In genomic region chr1:47883963-47884362, GRCh38 we compare ENCODE assay signal across 33 cellular contexts.
"Had no signal": no experiment of that assay in that cellular context is flagged by ENCODE, and none has a peak within 500 bp of the region (broad histone marks: within the 10 kb centered on the region; RNA-seq: fewer than 3 reads in every experiment).

No MANE protein-coding gene starts in this region.

- H3K9ac ChIP-seq: KMS-11 had no signal

- H3K36me3 Mint-ChIP-seq: activated naive CD4-positive, alpha-beta T cell treated with anti-CD3 and anti-CD28 coated beads, Interleukin-2, amount 10 ng/mL, durations not matched to agents 7 days and 5 days; activated naive CD8-positive, alpha-beta T cell; brain had no signal

- H2AFZ ChIP-seq: PC-9 had no signal

- H3K4me2 ChIP-seq: KMS-11, PC-9 had no signal

- H3K27ac Mint-ChIP-seq: activated CD4-positive, alpha-beta T cell treated with anti-CD3 and anti-CD28 coated beads for 36 hours; activated CD4-positive, alpha-beta T cell treated with anti-CD3 and anti-CD28 coated beads, Interleukin-2, amount 10 ng/mL, durations not matched to agents 7 days and 5 days; activated CD8-positive, alpha-beta T cell treated with anti-CD3 and anti-CD28 coated beads, Interleukin-2, amount 10 ng/mL, durations not matched to agents 7 days and 5 days; activated naive CD4-positive, alpha-beta T cell treated with anti-CD3 and anti-CD28 coated beads, Interleukin-2, amount 10 ng/mL, durations not matched to agents 7 days and 5 days; activated naive CD8-positive, alpha-beta T cell; activated naive CD8-positive, alpha-beta T cell treated with anti-CD3 and anti-CD28 coated beads, Interleukin-2, amount 50 U/mL, for 24 hours; activated T-cell treated with anti-CD3 and anti-CD28 coated beads, Interleukin-2, amount 50 U/mL, for 24 hours; activated T-helper 2 cell treated with anti-CD3 and anti-CD28 coated beads, Interferon-gamma antibody, Interleukin-2, Interleukin-4, amounts not matched to agents 10 μg/mL and 5 μg/mL and 100 μg/mL, durations not matched to agents 14 hours and 24 hours and 36 hours; T-helper 1 cell treated with Interleukin-12 subunit alpha and Interleukin-12 subunit beta and Interleukin-4 antibody, amounts not matched to agents 30 μg/mL and 1 μg/mL, for 36 hours; T-helper 2 cell treated with Interferon-gamma antibody and Interleukin-4, amounts not matched to agents 5 μg/mL and 100 μg/mL, for 36 hours had no signal

- H3K9me3 Mint-ChIP-seq: activated CD4-positive, alpha-beta T cell treated with anti-CD3 and anti-CD28 coated beads, Interleukin-2, amount 10 ng/mL, durations not matched to agents 7 days and 5 days; activated naive CD4-positive, alpha-beta T cell treated with anti-CD3 and anti-CD28 coated beads, Interleukin-2, amount 10 ng/mL, durations not matched to agents 7 days and 5 days; activated naive CD8-positive, alpha-beta T cell treated with anti-CD3 and anti-CD28 coated beads, Interleukin-2, amount 50 U/mL, for 24 hours; activated T-cell treated with anti-CD3 and anti-CD28 coated beads, Interleukin-2, amount 50 U/mL, for 24 hours; activated T-helper 2 cell treated with anti-CD3 and anti-CD28 coated beads, Interferon-gamma antibody, Interleukin-2, Interleukin-4, amounts not matched to agents 10 μg/mL and 5 μg/mL and 100 μg/mL, durations not matched to agents 14 hours and 24 hours and 36 hours; T-helper 1 cell treated with Interleukin-12 subunit alpha and Interleukin-12 subunit beta and Interleukin-4 antibody, amounts not matched to agents 30 μg/mL and 1 μg/mL, for 36 hours; T-helper 2 cell treated with Interferon-gamma antibody and Interleukin-4, amounts not matched to agents 5 μg/mL and 100 μg/mL, for 36 hours had no signal

- H3K4me3 ChIP-seq: PC-9, SJCRH30, SK-N-MC had no signal

- H3K4me1 Mint-ChIP-seq: activated CD4-positive, alpha-beta T cell treated with anti-CD3 and anti-CD28 coated beads for 36 hours; activated CD4-positive, alpha-beta T cell treated with anti-CD3 and anti-CD28 coated beads, Interleukin-2, amount 10 ng/mL, durations not matched to agents 7 days and 5 days; activated naive CD4-positive, alpha-beta T cell treated with anti-CD3 and anti-CD28 coated beads, Interleukin-2, amount 10 ng/mL, durations not matched to agents 7 days and 5 days; activated naive CD8-positive, alpha-beta T cell treated with anti-CD3 and anti-CD28 coated beads, Interleukin-2, amount 50 U/mL, for 24 hours had no signal

- H3K27me3 ChIP-seq: SJCRH30 had no signal

- H3K36me3 ChIP-seq: SJCRH30 had no signal

- DNase-seq: activated CD4-positive, alpha-beta T cell treated with anti-CD3 and anti-CD28 coated beads for 36 hours; activated CD4-positive, alpha-beta T cell treated with anti-CD3 and anti-CD28 coated beads, Interleukin-2, amount 10 ng/mL, durations not matched to agents 7 days and 5 days; activated CD4-positive, alpha-beta T cell treated with anti-CD3 and anti-CD28 coated beads, Interleukin-2, amount 50 U/mL, for 48 hours; activated CD8-positive, alpha-beta T cell treated with anti-CD3 and anti-CD28 coated beads, Interleukin-2, amount 10 ng/mL, durations not matched to agents 7 days and 5 days; activated naive CD4-positive, alpha-beta T cell treated with anti-CD3 and anti-CD28 coated beads, Interleukin-2, amount 10 ng/mL, durations not matched to agents 7 days and 5 days; activated naive CD8-positive, alpha-beta T cell treated with anti-CD3 and anti-CD28 coated beads, Interleukin-2, amount 50 U/mL, for 24 hours; activated T-cell treated with anti-CD3 and anti-CD28 coated beads, Interleukin-2, amount 50 U/mL, for 24 hours; anterior cingulate cortex; caudate nucleus; cerebellar nuclear complex; MM.1S; MV-4-11; NCI-H1092 treated with DMSO at 0.1 percent for 48 hours; NCI-H1417 treated with DMSO at 0.1 percent for 48 hours; NCI-H187 treated with DMSO at 0.1 percent for 48 hours; NCI-H2081; NCI-H2171 treated with DMSO at 0.1 percent for 48 hours; NCI-H2227 treated with DMSO at 0.1 percent for 48 hours; NCI-H446; NCI-H510A treated with DMSO at 0.1 percent for 48 hours; NCI-H526 treated with DMSO at 0.1 percent for 48 hours; PC-9; Right ventricle myocardium superior; SJCRH30 had no signal

- FAIRE-seq: TTC549 had no signal

- ATAC-seq: activated CD4-positive, alpha-beta T cell treated with anti-CD3 and anti-CD28 coated beads for 36 hours; activated CD4-positive, CD25-positive, alpha-beta regulatory T cell treated with anti-CD3 and anti-CD28 coated beads, Interleukin-2, amount 50 U/mL, for 24 hours; activated CD8-positive, alpha-beta T cell treated with anti-CD3 and anti-CD28 coated beads, Interleukin-2, amount 10 ng/mL, durations not matched to agents 7 days and 5 days; activated naive CD8-positive, alpha-beta T cell treated with anti-CD3 and anti-CD28 coated beads, Interleukin-2, amount 50 U/mL, for 24 hours had no signal

- H3K27ac ChIP-seq: KMS-11, PC-9, SJCRH30, SK-N-MC had no signal

- H3K4me3 Mint-ChIP-seq: activated CD4-positive, alpha-beta T cell treated with anti-CD3 and anti-CD28 coated beads for 36 hours; activated CD4-positive, alpha-beta T cell treated with anti-CD3 and anti-CD28 coated beads, Interleukin-2, amount 10 ng/mL, durations not matched to agents 7 days and 5 days; activated CD8-positive, alpha-beta T cell treated with anti-CD3 and anti-CD28 coated beads, Interleukin-2, amount 10 ng/mL, durations not matched to agents 7 days and 5 days; activated naive CD4-positive, alpha-beta T cell treated with anti-CD3 and anti-CD28 coated beads, Interleukin-2, amount 10 ng/mL, durations not matched to agents 7 days and 5 days; activated naive CD8-positive, alpha-beta T cell; activated naive CD8-positive, alpha-beta T cell treated with anti-CD3 and anti-CD28 coated beads, Interleukin-2, amount 50 U/mL, for 24 hours; activated T-cell treated with anti-CD3 and anti-CD28 coated beads, Interleukin-2, amount 50 U/mL, for 24 hours; brain; T-helper 1 cell treated with Interleukin-12 subunit alpha and Interleukin-12 subunit beta and Interleukin-4 antibody, amounts not matched to agents 30 μg/mL and 1 μg/mL, for 36 hours; T-helper 2 cell treated with Interferon-gamma antibody and Interleukin-4, amounts not matched to agents 5 μg/mL and 100 μg/mL, for 36 hours had no signal

- H3K9me3 ChIP-seq: SJCRH30 had no signal
